Comparison of ENCODE assay signal across 1 cellular context in the genomic region with DNA sequence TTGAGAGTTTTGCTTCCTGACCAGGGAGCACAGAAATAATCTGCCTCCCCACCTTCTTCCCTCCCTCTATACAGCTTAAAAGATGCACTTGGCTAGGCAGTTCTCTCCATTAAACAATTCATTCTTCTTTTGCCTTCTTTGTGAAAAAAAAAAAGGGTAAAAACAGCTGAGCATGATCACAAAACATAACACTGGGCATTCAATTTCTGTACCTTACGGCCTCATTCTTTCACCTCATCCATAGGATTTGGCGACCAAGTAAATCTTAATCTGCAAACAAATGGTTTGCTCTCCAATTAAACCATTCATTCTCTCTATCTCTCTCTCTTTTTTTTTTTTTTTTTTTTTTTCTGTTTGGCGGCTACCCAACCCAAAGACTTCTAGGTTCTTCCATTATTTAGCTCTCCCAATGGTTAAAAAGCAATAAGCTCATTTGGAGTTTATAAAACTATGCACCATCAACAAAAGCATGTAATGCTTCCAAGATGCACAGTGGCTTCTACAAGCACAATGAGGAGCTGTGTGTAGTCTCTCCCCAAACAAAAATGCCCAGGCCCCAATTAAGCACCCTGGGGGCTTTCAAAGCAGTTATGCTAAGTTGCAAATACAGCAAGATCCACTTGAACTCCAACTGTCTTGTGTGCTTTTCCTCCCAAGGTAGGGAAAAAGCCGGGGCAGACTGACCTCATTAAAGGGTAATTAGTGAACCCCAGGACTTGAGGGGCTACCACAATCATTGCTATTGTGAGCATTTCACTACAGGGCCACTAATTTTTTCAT.
TF ChIP-seq lines count a peak whose summit lies in the region.

No MANE protein-coding gene starts in this region.

TF ChIP-seq in HEK293, 187 proteins besides CTCF, POLR2A, EP300 and RAD21 (continued from another document):
- TF ChIP-seq, protein P1, sequence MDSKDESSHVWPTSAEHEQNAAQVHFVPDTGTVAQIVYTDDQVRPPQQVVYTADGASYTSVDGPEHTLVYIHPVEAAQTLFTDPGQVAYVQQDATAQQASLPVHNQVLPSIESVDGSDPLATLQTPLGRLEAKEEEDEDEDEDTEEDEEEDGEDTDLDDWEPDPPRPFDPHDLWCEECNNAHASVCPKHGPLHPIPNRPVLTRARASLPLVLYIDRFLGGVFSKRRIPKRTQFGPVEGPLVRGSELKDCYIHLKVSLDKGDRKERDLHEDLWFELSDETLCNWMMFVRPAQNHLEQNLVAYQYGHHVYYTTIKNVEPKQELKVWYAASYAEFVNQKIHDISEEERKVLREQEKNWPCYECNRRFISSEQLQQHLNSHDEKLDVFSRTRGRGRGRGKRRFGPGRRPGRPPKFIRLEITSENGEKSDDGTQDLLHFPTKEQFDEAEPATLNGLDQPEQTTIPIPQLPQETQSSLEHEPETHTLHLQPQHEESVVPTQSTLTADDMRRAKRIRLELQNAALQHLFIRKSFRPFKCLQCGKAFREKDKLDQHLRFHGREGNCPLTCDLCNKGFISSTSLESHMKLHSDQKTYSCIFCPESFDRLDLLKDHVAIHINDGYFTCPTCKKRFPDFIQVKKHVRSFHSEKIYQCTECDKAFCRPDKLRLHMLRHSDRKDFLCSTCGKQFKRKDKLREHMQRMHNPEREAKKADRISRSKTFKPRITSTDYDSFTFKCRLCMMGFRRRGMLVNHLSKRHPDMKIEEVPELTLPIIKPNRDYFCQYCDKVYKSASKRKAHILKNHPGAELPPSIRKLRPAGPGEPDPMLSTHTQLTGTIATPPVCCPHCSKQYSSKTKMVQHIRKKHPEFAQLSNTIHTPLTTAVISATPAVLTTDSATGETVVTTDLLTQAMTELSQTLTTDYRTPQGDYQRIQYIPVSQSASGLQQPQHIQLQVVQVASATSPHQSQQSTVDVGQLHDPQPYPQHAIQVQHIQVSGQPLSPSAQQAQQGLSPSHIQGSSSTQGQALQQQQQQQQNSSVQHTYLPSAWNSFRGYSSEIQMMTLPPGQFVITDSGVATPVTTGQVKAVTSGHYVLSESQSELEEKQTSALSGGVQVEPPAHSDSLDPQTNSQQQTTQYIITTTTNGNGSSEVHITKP (tag by site-specific recombination; IDR thresholded peaks at IDR 0.05): peak; percentile 40; the same call in 1 of the 2 replicates
- TF ChIP-seq ZNF596 (tag by site-specific recombination; IDR thresholded peaks at IDR 0.05) (peak; percentile 41; the same call in 1 of the 2 replicates), SP3 (tag by site-specific recombination; IDR thresholded peaks at IDR 0.05) (no peak), ZIC2 (tag by site-specific recombination; IDR thresholded peaks at IDR 0.05) (peak; percentile 88), ZNF366 (tag by site-specific recombination; conservative IDR thresholded peaks at IDR 0.05) (peak; percentile 39; the same call in 1 of the 2 replicates)
- TF ChIP-seq, protein P2, sequence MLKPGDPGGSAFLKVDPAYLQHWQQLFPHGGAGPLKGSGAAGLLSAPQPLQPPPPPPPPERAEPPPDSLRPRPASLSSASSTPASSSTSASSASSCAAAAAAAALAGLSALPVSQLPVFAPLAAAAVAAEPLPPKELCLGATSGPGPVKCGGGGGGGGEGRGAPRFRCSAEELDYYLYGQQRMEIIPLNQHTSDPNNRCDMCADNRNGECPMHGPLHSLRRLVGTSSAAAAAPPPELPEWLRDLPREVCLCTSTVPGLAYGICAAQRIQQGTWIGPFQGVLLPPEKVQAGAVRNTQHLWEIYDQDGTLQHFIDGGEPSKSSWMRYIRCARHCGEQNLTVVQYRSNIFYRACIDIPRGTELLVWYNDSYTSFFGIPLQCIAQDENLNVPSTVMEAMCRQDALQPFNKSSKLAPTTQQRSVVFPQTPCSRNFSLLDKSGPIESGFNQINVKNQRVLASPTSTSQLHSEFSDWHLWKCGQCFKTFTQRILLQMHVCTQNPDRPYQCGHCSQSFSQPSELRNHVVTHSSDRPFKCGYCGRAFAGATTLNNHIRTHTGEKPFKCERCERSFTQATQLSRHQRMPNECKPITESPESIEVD (tag by site-specific recombination; IDR thresholded peaks at IDR 0.05): 0 out of 2 replicates have a peak, but pooled peaks have one; percentile 4
- TF ChIP-seq, protein P3, sequence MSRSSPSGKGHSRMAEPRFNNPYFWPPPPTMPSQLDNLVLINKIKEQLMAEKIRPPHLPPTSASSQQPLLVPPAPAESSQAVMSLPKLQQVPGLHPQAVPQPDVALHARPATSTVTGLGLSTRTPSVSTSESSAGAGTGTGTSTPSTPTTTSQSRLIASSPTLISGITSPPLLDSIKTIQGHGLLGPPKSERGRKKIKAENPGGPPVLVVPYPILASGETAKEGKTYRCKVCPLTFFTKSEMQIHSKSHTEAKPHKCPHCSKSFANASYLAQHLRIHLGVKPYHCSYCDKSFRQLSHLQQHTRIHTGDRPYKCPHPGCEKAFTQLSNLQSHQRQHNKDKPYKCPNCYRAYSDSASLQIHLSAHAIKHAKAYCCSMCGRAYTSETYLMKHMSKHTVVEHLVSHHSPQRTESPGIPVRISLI (tag by site-specific recombination; IDR thresholded peaks at IDR 0.05): peak; percentile 78
